14 cellular contexts compared by ENCODE assay signal in the genomic region with DNA sequence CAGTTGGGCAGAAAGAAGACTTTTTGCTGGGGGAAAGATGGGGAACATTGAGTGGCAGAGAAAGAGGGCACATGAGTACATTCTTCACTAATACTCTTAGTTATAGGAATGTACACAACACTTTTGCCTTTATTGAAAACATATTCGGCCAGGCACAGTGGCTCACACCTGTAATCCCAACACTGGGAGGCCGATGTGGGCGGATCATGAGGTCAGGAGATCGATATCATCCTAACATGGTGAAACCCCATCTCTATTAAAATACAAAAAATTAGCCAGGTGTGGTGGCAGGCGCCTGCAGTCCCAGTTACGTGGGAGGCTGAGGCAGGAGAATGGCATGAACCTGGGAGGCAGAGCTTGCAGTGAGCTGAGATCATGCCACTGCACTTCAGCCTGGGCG. TPM values are rescaled to one million over a fixed set of nuclear protein-coding genes. Genes with fewer than 3 reads are reported as not detected.
"Had no signal": no experiment of that assay in that cellular context is flagged by ENCODE, and none has a peak within 500 bp of the region (broad histone marks: within the 10 kb centered on the region; RNA-seq: fewer than 3 reads in every experiment).

No MANE protein-coding gene starts in this region.

RNA-seq across cellular contexts. Expression of a gene that starts 18.8 kb away (rescaled TPM):
- total RNA-seq: activated B cell treated with CpG ODN at 0.5 μM for 24 hours; activated CD4-positive, alpha-beta memory T cell treated with anti-CD3 and anti-CD28 coated beads for 36 hours; activated CD4-positive, alpha-beta memory T cell treated with anti-CD3 and anti-CD28 coated beads, Interleukin-2, amount 10 ng/mL, durations not matched to agents 7 days and 5 days; activated CD4-positive, alpha-beta T cell treated with anti-CD3 and anti-CD28 coated beads for 36 hours; activated CD4-positive, alpha-beta T cell treated with anti-CD3 and anti-CD28 coated beads, Interleukin-2, amount 10 ng/mL, durations not matched to agents 24 days and 14 days; activated CD4-positive, alpha-beta T cell treated with anti-CD3 and anti-CD28 coated beads, Interleukin-2, amount 10 ng/mL, durations not matched to agents 7 days and 5 days; activated CD8-positive, alpha-beta memory T cell treated with anti-CD3 and anti-CD28 coated beads for 36 hours; activated CD8-positive, alpha-beta memory T cell treated with anti-CD3 and anti-CD28 coated beads, Interleukin-2, amount 10 ng/mL, durations not matched to agents 7 days and 5 days; activated CD8-positive, alpha-beta T cell treated with anti-CD3 and anti-CD28 coated beads for 36 hours; activated CD8-positive, alpha-beta T cell treated with anti-CD3 and anti-CD28 coated beads, Interleukin-2, amount 10 ng/mL, durations not matched to agents 7 days and 5 days; T-cell; T-helper 1 cell treated with Interleukin-12 subunit alpha and Interleukin-12 subunit beta and Interleukin-4 antibody, amounts not matched to agents 30 ng/mL and 1 ng/mL, for 36 hours; T-helper 17 cell; T-helper 2 cell treated with Interferon-gamma antibody and Interleukin-4, amounts not matched to agents 100 ng/mL and 5 ng/mL, for 36 hours had no signal

RNA-seq across cellular contexts. Expression of a gene that starts 23.8 kb away (rescaled TPM):
- total RNA-seq: activated CD4-positive, alpha-beta memory T cell treated with anti-CD3 and anti-CD28 coated beads, Interleukin-2, amount 10 ng/mL, durations not matched to agents 7 days and 5 days; activated CD4-positive, alpha-beta T cell treated with anti-CD3 and anti-CD28 coated beads, Interleukin-2, amount 10 ng/mL, durations not matched to agents 24 days and 14 days; activated CD8-positive, alpha-beta memory T cell treated with anti-CD3 and anti-CD28 coated beads for 36 hours; T-helper 1 cell treated with Interleukin-12 subunit alpha and Interleukin-12 subunit beta and Interleukin-4 antibody, amounts not matched to agents 30 ng/mL and 1 ng/mL, for 36 hours; T-helper 17 cell had no signal

RNA-seq across cellular contexts. Expression of a gene that starts 24.7 kb away (rescaled TPM):
- total RNA-seq: activated B cell treated with CpG ODN at 0.5 μM for 24 hours had no signal
